14 cellular contexts compared by ENCODE assay signal in the genomic region with DNA sequence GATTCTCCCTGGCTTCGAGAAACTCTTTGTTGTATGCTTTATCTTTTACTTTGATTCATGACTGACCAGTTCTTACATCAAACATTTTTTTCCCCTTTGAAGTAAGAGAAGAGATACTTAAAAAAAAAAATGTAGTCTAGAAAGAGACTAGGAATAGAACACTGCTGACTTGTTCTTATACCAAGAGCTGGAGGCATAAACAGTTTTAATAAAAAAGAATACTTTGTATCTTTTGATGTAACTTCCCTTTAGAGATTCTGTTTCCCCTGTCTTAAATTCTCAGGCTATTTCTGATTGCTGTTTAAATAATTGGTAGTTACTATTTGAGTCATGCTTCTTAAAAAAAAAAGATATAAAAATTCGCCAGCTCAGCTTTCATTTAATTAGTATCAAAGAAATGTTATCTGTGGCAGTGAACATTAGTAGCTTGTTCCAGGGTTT. TPM values are rescaled to one million over a fixed set of nuclear protein-coding genes. Genes with fewer than 3 reads are reported as not detected.
DNase-seq lines count a peak whose midpoint lies in the region; ATAC-seq, FAIRE-seq and TF ChIP-seq lines count a peak whose summit lies in the region.
"Had no signal": no experiment of that assay in that cellular context is flagged by ENCODE, and none has a peak within 500 bp of the region (broad histone marks: within the 10 kb centered on the region; RNA-seq: fewer than 3 reads in every experiment).

No MANE protein-coding gene starts in this region.

- H3K79me2 ChIP-seq in SK-N-SH (ENCODE audit: insufficient read depth): peaks cover 92% of the 10 kb centered on the region

- H3K27ac ChIP-seq in SK-N-SH (ENCODE audit: low read depth in 2 of 2, low read length in 1 of 2): peak overlapping the region in 1 of 2 experiments; percentile 23; a peak in 2 of 4 replicates
- peak overlapping the region; percentile 85 for H3K27ac ChIP-seq in SK-N-MC
- no peak overlapping the region for H3K27ac ChIP-seq in esophagus squamous epithelium
- H3K27ac ChIP-seq: 22Rv1, HL-60 had no signal

- no peak for TF ChIP-seq RAD21 in SK-N-SH (IDR thresholded peaks at IDR 0.05; ENCODE audit: low read length)

- H3K9ac ChIP-seq in SK-N-SH (no peak overlapping the region), SK-N-MC (ENCODE audit: insufficient read length) (peak overlapping the region; percentile 68), skeletal muscle satellite cell (ENCODE audit: low read depth, low read length) (no peak overlapping the region)

- TF ChIP-seq POLR2A in esophagus squamous epithelium (IDR thresholded peaks at IDR 0.05): no peak

- H3K4me1 Mint-ChIP-seq in effector memory CD8-positive, alpha-beta T cell (ENCODE audit: low read depth in 2 of 2): peaks cover 60 to 78% of the 10 kb centered on the region in 2 donors

- CTCF ChIA-PET in SK-N-SH (lab: Yijun Ruan, JAX): interaction anchor here (1.4 to 1.6 kb wide), 2 partner anchors 33 to 94 kb away, joined by 3 to 5 read pairs; no protein-coding TSS in a partner anchor

- H3K4me2 ChIP-seq in SK-N-SH (peak overlapping the region; percentile 32; the same call in 1 of the 2 replicates), skeletal muscle satellite cell (ENCODE audit: low read length) (peak overlapping the region; percentile 40)

- peak overlapping the region; percentile 70 to 93 for H3K27ac Mint-ChIP-seq in effector memory CD8-positive, alpha-beta T cell

- H3K27me3 ChIP-seq in SK-N-SH (ENCODE audit: insufficient read depth) (no peaks in the 10 kb centered on the region), skeletal muscle satellite cell (ENCODE audit: control insufficient read depth, insufficient read depth, low read length) (no peaks in the 10 kb centered on the region), esophagus squamous epithelium (no peaks in the 10 kb centered on the region)

- ATAC-seq in SK-N-SH treated with all-trans-retinoic acid at 6 μM for 48 hours (no peak), GM21825 (IDR thresholded peaks at IDR 0.05; ENCODE audit: unreplicated experiment) (no peak)
- no peak for ATAC-seq in effector memory CD8-positive, alpha-beta T cell (replicated peaks)

- H3F3A ChIP-seq in SK-N-SH (replicated peaks; ENCODE audit: insufficient read depth): peaks cover 17% of the 10 kb centered on the region

- H3K4me3 Mint-ChIP-seq in effector memory CD8-positive, alpha-beta T cell: peak overlapping the region; percentile 87 to 96

- TF ChIP-seq EP300 in SK-N-SH (IDR thresholded peaks at IDR 0.05; ENCODE audit: borderline replicate concordance in 1 of 2, low read depth in 1 of 2, low read length in 1 of 2): no peak

- no peak overlapping the region for H3K4me3 ChIP-seq in SK-N-SH (ENCODE audit: low read depth in 2 of 2, low read length in 1 of 2)
- H3K4me3 ChIP-seq in SK-N-MC: peak overlapping the region; percentile 55
- no peak overlapping the region for H3K4me3 ChIP-seq in skeletal muscle satellite cell (ENCODE audit: low read length)
- H3K4me3 ChIP-seq in esophagus squamous epithelium: no peak overlapping the region

- H3K4me1 ChIP-seq in SK-N-SH (ENCODE audit: control insufficient read depth in 1 of 2, insufficient read depth in 2 of 2, low read depth in 1 of 2, low read length in 1 of 2): peaks cover 11 to 21% of the 10 kb centered on the region in 2 experiments; a peak in 3 of 4 replicates
- H3K4me1 ChIP-seq in skeletal muscle satellite cell (ENCODE audit: control insufficient read depth, insufficient read depth, low read length): peaks cover 49% of the 10 kb centered on the region
- H3K4me1 ChIP-seq in esophagus squamous epithelium: peaks cover 7 to 88% (median 48%) of the 10 kb centered on the region in 3 donors

- H2AFZ ChIP-seq in SK-N-SH (ENCODE audit: low read depth): no peak overlapping the region

- H4K20me1 ChIP-seq in SK-N-SH (ENCODE audit: insufficient read depth): peaks cover 90% of the 10 kb centered on the region

- H3K27me3 Mint-ChIP-seq in effector memory CD8-positive, alpha-beta T cell: no peaks in the 10 kb centered on the region

- POLR2A ChIA-PET in SK-N-SH (lab: Yijun Ruan, JAX): interaction anchor here (0.6 to 0.7 kb wide), 2 partner anchors 91 to 95 kb away, joined by 3 read pairs; no protein-coding TSS in a partner anchor

- 33% methylated on average over 2 of the region's 2 CpGs for WGBS in SK-N-SH (ENCODE audit: low lambda C conversion rate)
- WGBS in esophagus squamous epithelium, 2 donors: 9 to 27% methylated on average over 2 of the region's 2 CpGs

- DNase-seq in SK-N-SH (no peak), SK-N-MC (ENCODE audit: low read depth, low spot score) (no peak), esophagus squamous epithelium (lab: John Stamatoyannopoulos, UW) (no peak), frontal cortex (ENCODE audit: low spot score in 2 of 2) (no peak)
- no peak for DNase-seq in effector memory CD8-positive, alpha-beta T cell
- DNase-seq: NCI-H510A, SHP77 treated with DMSO at 0.1 percent for 48 hours, small intestine had no signal

- no peaks in the 10 kb centered on the region for H3K9me2 ChIP-seq in SK-N-SH

- no peaks in the 10 kb centered on the region for H3K9me3 ChIP-seq in SK-N-SH
- no peaks in the 10 kb centered on the region for H3K9me3 ChIP-seq in SK-N-MC (ENCODE audit: low read depth, low read length)
- H3K9me3 ChIP-seq in skeletal muscle satellite cell (replicated peaks; ENCODE audit: low read length): no peaks in the 10 kb centered on the region
- no peaks in the 10 kb centered on the region for H3K9me3 ChIP-seq in esophagus squamous epithelium

- H3K9me3 Mint-ChIP-seq in effector memory CD8-positive, alpha-beta T cell: no peaks in the 10 kb centered on the region

- no peak for FAIRE-seq in frontal cortex (lab: Jason Lieb, UNC)
- FAIRE-seq: GM18507, small intestine had no signal

- intact Hi-C loops in esophagus squamous epithelium (cut with DNase I): no loop called here

- peaks cover 33% of the 10 kb centered on the region for H3K36me3 Mint-ChIP-seq in effector memory CD8-positive, alpha-beta T cell (ENCODE audit: insufficient read depth)

- TF ChIP-seq CTCF in SK-N-SH (IDR thresholded peaks at IDR 0.05) (no peak), esophagus squamous epithelium (IDR thresholded peaks at IDR 0.05) (no peak)

- H3K36me3 ChIP-seq in SK-N-SH (replicated peaks in 1 of 2; ENCODE audit: control insufficient read depth in 1 of 2, insufficient read depth in 2 of 2, low read length in 1 of 2) (peaks cover 5% of the 10 kb centered on the region in 2 experiments), SK-N-MC (ENCODE audit: insufficient read depth, low read length) (peaks cover 19% of the 10 kb centered on the region), skeletal muscle satellite cell (ENCODE audit: insufficient read depth, low read length) (peaks cover 6% of the 10 kb centered on the region), esophagus squamous epithelium (peaks cover 0 to 7% (median 0%) of the 10 kb centered on the region in 3 donors)

TF ChIP-seq in SK-N-SH, 30 proteins besides CTCF, POLR2A, EP300 and RAD21 (continues in another document):
- no peak for TF ChIP-seq GABPA (IDR thresholded peaks at IDR 0.05; ENCODE audit: low read depth)
- TF ChIP-seq CHD2 (IDR thresholded peaks at IDR 0.05; ENCODE audit: low read length, partially characterized antibody): no peak
- TF ChIP-seq MXI1 (IDR thresholded peaks at IDR 0.05; ENCODE audit: low read depth, low read length): no peak
- no peak for TF ChIP-seq RFX5 (IDR thresholded peaks at IDR 0.05; ENCODE audit: low read length)
- no peak for TF ChIP-seq FOXM1 (IDR thresholded peaks at IDR 0.05; ENCODE audit: low read depth)
- TF ChIP-seq FOSL2 (IDR thresholded peaks at IDR 0.05; ENCODE audit: borderline replicate concordance, low read depth): no peak
- no peak for TF ChIP-seq TAF1 (IDR thresholded peaks at IDR 0.05; ENCODE audit: borderline replicate concordance, low read depth, low read length)
- TF ChIP-seq TEAD4 (IDR thresholded peaks at IDR 0.05; ENCODE audit: borderline replicate concordance, insufficient read depth): no peak
- no peak for TF ChIP-seq FOXJ3 (CRISPR knock-in tag; IDR thresholded peaks at IDR 0.05)

TF ChIP-seq in SK-N-SH treated with all-trans-retinoic acid at 6 μM for 48 hours, 23 proteins besides CTCF, POLR2A, EP300 and RAD21:
- TF ChIP-seq OSR1 (CRISPR knock-in tag; IDR thresholded peaks at IDR 0.05): no peak
- no peak for TF ChIP-seq ZNF565 (CRISPR knock-in tag; conservative IDR thresholded peaks at IDR 0.05; ENCODE audit: low read depth)
- no peak for TF ChIP-seq BACH2 (CRISPR knock-in tag; IDR thresholded peaks at IDR 0.05; ENCODE audit: borderline replicate concordance)
- no peak for TF ChIP-seq ARNTL (CRISPR knock-in tag; IDR thresholded peaks at IDR 0.05; ENCODE audit: borderline replicate concordance, low read depth)
- TF ChIP-seq, protein P1, sequence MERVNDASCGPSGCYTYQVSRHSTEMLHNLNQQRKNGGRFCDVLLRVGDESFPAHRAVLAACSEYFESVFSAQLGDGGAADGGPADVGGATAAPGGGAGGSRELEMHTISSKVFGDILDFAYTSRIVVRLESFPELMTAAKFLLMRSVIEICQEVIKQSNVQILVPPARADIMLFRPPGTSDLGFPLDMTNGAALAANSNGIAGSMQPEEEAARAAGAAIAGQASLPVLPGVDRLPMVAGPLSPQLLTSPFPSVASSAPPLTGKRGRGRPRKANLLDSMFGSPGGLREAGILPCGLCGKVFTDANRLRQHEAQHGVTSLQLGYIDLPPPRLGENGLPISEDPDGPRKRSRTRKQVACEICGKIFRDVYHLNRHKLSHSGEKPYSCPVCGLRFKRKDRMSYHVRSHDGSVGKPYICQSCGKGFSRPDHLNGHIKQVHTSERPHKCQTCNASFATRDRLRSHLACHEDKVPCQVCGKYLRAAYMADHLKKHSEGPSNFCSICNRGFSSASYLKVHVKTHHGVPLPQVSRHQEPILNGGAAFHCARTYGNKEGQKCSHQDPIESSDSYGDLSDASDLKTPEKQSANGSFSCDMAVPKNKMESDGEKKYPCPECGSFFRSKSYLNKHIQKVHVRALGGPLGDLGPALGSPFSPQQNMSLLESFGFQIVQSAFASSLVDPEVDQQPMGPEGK (CRISPR knock-in tag; IDR thresholded peaks at IDR 0.05; ENCODE audit: borderline replicate concordance): no peak
- TF ChIP-seq ZNF70 (CRISPR knock-in tag; IDR thresholded peaks at IDR 0.05): no peak

RNA-seq across cellular contexts. Expression of a gene that starts 4.8 kb away (rescaled TPM):
- 36.6 and 44.7 TPM in 2 replicates for polyA plus RNA-seq in SK-N-SH (2012; rRNA removed)
- 16.6 and 21.0 TPM in 2 replicates for polyA plus RNA-seq in SK-N-SH (2012; cell fraction: cytosol; rRNA removed)
- polyA plus RNA-seq in SK-N-SH (2012; cell fraction: nucleus; rRNA removed): 212 and 236 TPM in 2 replicates
- 29.9 and 34.5 TPM in 2 replicates for total RNA-seq in skeletal muscle satellite cell (2012; rRNA removed)
- total RNA-seq in esophagus squamous epithelium: 10 to 100 TPM; 14.3 to 49.2 (median 22.1) TPM
- total RNA-seq in frontal cortex: 64.8 TPM
